Comparison of ENCODE assay signal across 8 cellular contexts in genomic region chr1:43530483-43531452, GRCh38. TPM values are rescaled to one million over a fixed set of nuclear protein-coding genes. Genes with fewer than 3 reads are reported as not detected.
DNase-seq lines count a peak whose midpoint lies in the region; ATAC-seq lines count a peak whose summit lies in the region.

Gene PTPRF, plus strand, starts transcription at chr1:43530883. Its CDS starts 14,193 bp downstream, at chr1:43545076.

- peaks cover 73% of the 10 kb centered on the region for H3K27me3 Mint-ChIP-seq in T-helper 17 cell
- peaks cover 52% of the 10 kb centered on the region for H3K27me3 Mint-ChIP-seq in dendritic cell treated with granulocyte-macrophage colony-stimulating factor and Interleukin-4, amounts not matched to agents 40 ng/mL and 50 ng/mL, for 4 days

- peaks cover 30% of the 10 kb centered on the region for H3K4me1 Mint-ChIP-seq in T-helper 17 cell
- peaks cover 13% of the 10 kb centered on the region for H3K4me1 Mint-ChIP-seq in dendritic cell treated with granulocyte-macrophage colony-stimulating factor and Interleukin-4, amounts not matched to agents 40 ng/mL and 50 ng/mL, for 4 days (ENCODE audit: low read depth)

- H3K36me3 Mint-ChIP-seq in T-helper 17 cell (ENCODE audit: low read depth) = peaks cover 12% of the 10 kb centered on the region
- no peaks in the 10 kb centered on the region for H3K36me3 Mint-ChIP-seq in dendritic cell treated with granulocyte-macrophage colony-stimulating factor and Interleukin-4, amounts not matched to agents 40 ng/mL and 50 ng/mL, for 4 days (ENCODE audit: low read depth)

- peak within 1 kb of the TSS; percentile 99 for H3K4me3 Mint-ChIP-seq in T-helper 17 cell
- peak within 1 kb of the TSS; percentile 74 for H3K4me3 Mint-ChIP-seq in dendritic cell treated with granulocyte-macrophage colony-stimulating factor and Interleukin-4, amounts not matched to agents 40 ng/mL and 50 ng/mL, for 4 days

- no peaks in the 10 kb centered on the region for H3K9me3 Mint-ChIP-seq in dendritic cell treated with granulocyte-macrophage colony-stimulating factor and Interleukin-4, amounts not matched to agents 40 ng/mL and 50 ng/mL, for 4 days

- ATAC-seq in T-helper 17 cell = peak; percentile 44
- peak; percentile 64 for ATAC-seq in left colon
- no peak for ATAC-seq in HG03469 (IDR thresholded peaks at IDR 0.05; ENCODE audit: unreplicated experiment)
- ATAC-seq in GM21529 (IDR thresholded peaks at IDR 0.05; ENCODE audit: unreplicated experiment) = no peak

- DNase-seq in DMS114 treated with DMSO at 0.1 percent for 48 hours (lab: John Stamatoyannopoulos, UW; ENCODE audit: unreplicated experiment) (peak; percentile 42), Kasumi-1 (lab: John Stamatoyannopoulos, UW) (peak; percentile 16 to 42), T-helper 17 cell (peak in 1 of 3 donors; percentile 18), left colon (peak in 1 of 2 donors; percentile 82)
- DNase-seq in stimulated activated CD4-positive, alpha-beta T cell treated with anti-CD3 and anti-CD28 coated beads, Interleukin-15, amount 100 ng/mL, for 24 hours = peak; percentile 58

- no peaks in the 10 kb centered on the region for H3K9me3 ChIP-seq in T-helper 17 cell (ENCODE audit: control insufficient read depth, low read length, poor library complexity, severe bottlenecking)

- intact Hi-C loops in dendritic cell treated with granulocyte-macrophage colony-stimulating factor and Interleukin-4, amounts not matched to agents 40 ng/mL and 50 ng/mL, for 4 days (cut with micrococcal nuclease) = loop anchor here (2.0 to 5.0 kb wide), 2 partner anchors 404 to 517 kb away; no protein-coding TSS in a partner anchor
- intact Hi-C loops in left colon (cut with DNase I, micrococcal nuclease) = no loop called here

- H3K27ac Mint-ChIP-seq in T-helper 17 cell = peak within 1 kb of the TSS; percentile 53
- H3K27ac Mint-ChIP-seq in dendritic cell treated with granulocyte-macrophage colony-stimulating factor and Interleukin-4, amounts not matched to agents 40 ng/mL and 50 ng/mL, for 4 days = peak within 1 kb of the TSS; percentile 4

RNA-seq across cellular contexts. Expression of gene PTPRF, which starts in this region (rescaled TPM):
- 1 to 10 TPM in 1 of 2 donors, under 1 TPM in 1; 0.52 to 5.9 TPM for total RNA-seq in T-helper 17 cell
- total RNA-seq in left colon = 100 to 1,000 TPM; 514 to 671 TPM

Comparison
In these comparisons a context has a peak if more than half of its experiments do, and no peak if none do; other contexts are left out.
1. RNA of gene PTPRF (total RNA-seq): 514 to 671 TPM in left colon; 0.52 to 5.9 TPM in T-helper 17 cell; every median in the first group is over 10 times any median in the second.
2. ATAC-seq: peak in T-helper 17 cell (single experiment) and left colon (single experiment); none in HG03469 (single experiment) and GM21529 (single experiment).